13 cellular contexts compared by ENCODE assay signal in the genomic region with DNA sequence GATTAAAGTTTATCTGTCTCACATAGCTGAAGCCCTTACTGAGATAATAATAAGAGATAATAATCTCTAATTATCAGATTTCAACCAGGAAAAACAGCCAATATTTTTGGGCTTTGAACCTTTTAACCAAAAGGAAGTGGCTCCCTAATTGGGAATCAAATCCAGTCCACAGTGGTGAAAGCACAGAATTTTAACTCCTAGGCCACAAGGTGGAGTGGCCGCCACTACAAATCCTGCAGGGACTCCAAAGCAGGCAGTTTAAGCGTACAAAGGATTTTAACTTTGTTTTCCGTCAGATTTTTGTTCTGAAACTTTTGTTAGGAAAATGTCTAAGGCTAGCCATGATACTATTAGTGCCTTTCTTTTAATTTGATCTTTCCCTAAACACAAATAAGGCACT.
DNase-seq lines count a peak whose midpoint lies in the region; ATAC-seq, FAIRE-seq and TF ChIP-seq lines count a peak whose summit lies in the region.
"Had no signal": no experiment of that assay in that cellular context is flagged by ENCODE, and none has a peak within 500 bp of the region (broad histone marks: within the 10 kb centered on the region; RNA-seq: fewer than 3 reads in every experiment).

No MANE protein-coding gene starts in this region.

- no peak overlapping the region for H3K9ac ChIP-seq in HCT116 (ENCODE audit: low read length)

- H3K36me3 ChIP-seq in HCT116 (ENCODE audit: control insufficient read depth in 1 of 2, insufficient read depth in 2 of 2, low read length in 2 of 2), result no peaks in the 10 kb centered on the region
- H3K36me3 ChIP-seq in CD8-positive, alpha-beta memory T cell (ENCODE audit: insufficient read depth, low read length), result no peaks in the 10 kb centered on the region
- H3K36me3 ChIP-seq: lower lobe of right lung had no signal

- peaks cover 0 to 1% of the 10 kb centered on the region in 2 donors for H3K27me3 Mint-ChIP-seq in CD8-positive, alpha-beta memory T cell
- H3K27me3 Mint-ChIP-seq: activated T-helper 17 cell treated with anti-CD3 and anti-CD28 coated beads, Interleukin-2, amount 50 U/mL, for 72 hours had no signal

- no peaks in the 10 kb centered on the region for H3K9me3 Mint-ChIP-seq in CD8-positive, alpha-beta memory T cell
- H3K9me3 Mint-ChIP-seq: activated T-helper 17 cell treated with anti-CD3 and anti-CD28 coated beads, Interleukin-2, amount 50 U/mL, for 72 hours had no signal

- TF ChIP-seq POLR2A in HCT116 (IDR thresholded peaks at IDR 0.05; ENCODE audit: borderline replicate concordance, extremely low read depth, insufficient read depth, insufficient read length), result no peak

- no peaks in the 10 kb centered on the region for H3K36me3 Mint-ChIP-seq in CD8-positive, alpha-beta memory T cell

- RAD21 ChIA-PET in HCT116 (lab: Charles Lee; ENCODE audit: low non-redundant PET in 1 of 2, low total read pairs in 2 of 2, uncharacterized antibody in 2 of 2, unreplicated experiment in 2 of 2), result no interaction called here

- H3K4me1 Mint-ChIP-seq in CD8-positive, alpha-beta memory T cell, result no peaks in the 10 kb centered on the region
- H3K4me1 Mint-ChIP-seq: activated T-helper 17 cell treated with anti-CD3 and anti-CD28 coated beads, Interleukin-2, amount 50 U/mL, for 72 hours had no signal

- H3K27me3 ChIP-seq in HCT116 (ENCODE audit: insufficient read depth, low read length), result no peaks in the 10 kb centered on the region
- no peaks in the 10 kb centered on the region for H3K27me3 ChIP-seq in CD8-positive, alpha-beta memory T cell (ENCODE audit: insufficient read depth, low read length, poor library complexity, severe bottlenecking)

- H2AFZ ChIP-seq in HCT116 (ENCODE audit: low read depth, low read length, poor library complexity, severe bottlenecking), result peak overlapping the region; percentile 48

- ATAC-seq in HCT116 (peak; percentile 73), GM18517 (IDR thresholded peaks at IDR 0.05; ENCODE audit: unreplicated experiment) (no peak)
- ATAC-seq: activated T-helper 17 cell treated with anti-CD3 and anti-CD28 coated beads, Interleukin-2, amount 50 U/mL, for 72 hours; lower lobe of right lung had no signal

- H3K4me3 ChIP-seq in HCT116 (replicated peaks in 1 of 2; ENCODE audit: low read depth in 1 of 2, low read length in 2 of 2), result no peak overlapping the region
- H3K4me3 ChIP-seq in CD8-positive, alpha-beta memory T cell (ENCODE audit: low read length), result no peak overlapping the region
- H3K4me3 ChIP-seq: lower lobe of right lung had no signal

- CTCF ChIA-PET in HCT116 (lab: Charles Lee), result no interaction called here
- CTCF ChIA-PET in CD8-positive, alpha-beta memory T cell (lab: Charles Lee), result no interaction called here

- no peaks in the 10 kb centered on the region for H3K9me2 ChIP-seq in HCT116 (ENCODE audit: insufficient read depth)

- peak; percentile 58 for TF ChIP-seq RAD21 in HCT116 (IDR thresholded peaks at IDR 0.05; ENCODE audit: low read depth)

- no peak overlapping the region for H3K27ac ChIP-seq in HCT116 (ENCODE audit: low read depth, low read length)
- no peak overlapping the region for H3K27ac ChIP-seq in CD8-positive, alpha-beta memory T cell (ENCODE audit: low read depth, low read length)
- H3K27ac ChIP-seq: lower lobe of right lung had no signal

- no peak overlapping the region for H3K4me2 ChIP-seq in HCT116 (ENCODE audit: low read length)

- H3K4me3 Mint-ChIP-seq in CD8-positive, alpha-beta memory T cell, result no peak overlapping the region
- H3K4me3 Mint-ChIP-seq: activated T-helper 17 cell treated with anti-CD3 and anti-CD28 coated beads, Interleukin-2, amount 50 U/mL, for 72 hours had no signal

- no TSS peak for BruUV-seq in HCT116 (replicated peaks; lab: Mats Ljungman, UMichigan)

- intact Hi-C loops in HCT116 (cut with micrococcal nuclease), result loop anchor here (2.0 kb wide), 1 partner anchor 326 kb away; no protein-coding TSS in a partner anchor

- no peaks in the 10 kb centered on the region; a peak in 1 of 4 replicates for H3K4me1 ChIP-seq in HCT116 (ENCODE audit: control insufficient read depth in 1 of 2, insufficient read depth in 2 of 2, low read length in 2 of 2)
- no peaks in the 10 kb centered on the region for H3K4me1 ChIP-seq in CD8-positive, alpha-beta memory T cell (ENCODE audit: insufficient read depth, low read length)
- H3K4me1 ChIP-seq: lower lobe of right lung had no signal

- H3K79me2 ChIP-seq in HCT116 (ENCODE audit: insufficient read depth, low read length), result no peaks in the 10 kb centered on the region

- POLR2A ChIA-PET in HCT116 (lab: Charles Lee), result no interaction called here
- POLR2A ChIA-PET in CD8-positive, alpha-beta memory T cell (lab: Charles Lee), result no interaction called here

- DNase-seq in AG20443 (ENCODE audit: low spot score), result peak; percentile 53
- DNase-seq in HCT116 (ENCODE audit: low read depth, low spot score), result no peak
- DNase-seq in iPS-NIHi7 (ENCODE audit: extremely low spot score), result peak; percentile 42
- no peak for DNase-seq in NCI-H345 treated with DMSO at 0.1 percent for 48 hours (lab: John Stamatoyannopoulos, UW; ENCODE audit: unreplicated experiment)
- no peak for DNase-seq in mesenteric fat pad (ENCODE audit: low spot score)
- no peak for DNase-seq in CD8-positive, alpha-beta memory T cell
- DNase-seq: effector CD4-positive, alpha-beta T cell; lower lobe of right lung; NCI-H1930; stimulated activated CD4-positive, alpha-beta T cell treated with anti-CD3 and anti-CD28 coated beads, Interleukin-12 subunit alpha, Interleukin-12 subunit beta, amount 100 ng/mL, for 4 hours had no signal

- H4K20me1 ChIP-seq in HCT116 (ENCODE audit: insufficient read depth), result no peaks in the 10 kb centered on the region

- peak; percentile 31 to 47 (median 33); a peak in 4 of 6 replicates for TF ChIP-seq CTCF in HCT116 (IDR thresholded peaks at IDR 0.05 in 2 of 3, conservative IDR thresholded peaks at IDR 0.05 in 1 of 3; ENCODE audit: borderline replicate concordance in 1 of 3, insufficient read depth in 1 of 3, low read depth in 2 of 3, low read length in 2 of 3)

- H3K27ac Mint-ChIP-seq in CD8-positive, alpha-beta memory T cell, result no peak overlapping the region
- H3K27ac Mint-ChIP-seq: activated T-helper 17 cell treated with anti-CD3 and anti-CD28 coated beads, Interleukin-2, amount 50 U/mL, for 72 hours had no signal

- FAIRE-seq in TTC549 (lab: Jason Lieb, UNC), result peak; percentile 81

- H3K9me3 ChIP-seq in HCT116 (ENCODE audit: control insufficient read depth in 1 of 2, insufficient read depth in 1 of 2, low read depth in 1 of 2, low read length in 2 of 2), result no peaks in the 10 kb centered on the region
- no peaks in the 10 kb centered on the region for H3K9me3 ChIP-seq in CD8-positive, alpha-beta memory T cell (ENCODE audit: low read length)
- H3K9me3 ChIP-seq: lower lobe of right lung had no signal

TF ChIP-seq in HCT116, 20 proteins besides CTCF, POLR2A, EP300 and RAD21:
- TF ChIP-seq CBX3 (IDR thresholded peaks at IDR 0.05; ENCODE audit: low read depth) (no peak), SRF (IDR thresholded peaks at IDR 0.05; ENCODE audit: low read depth) (0 out of 2 replicates have a peak, but pooled peaks have one; percentile 26)

Comparison
In these comparisons a context has a peak if more than half of its experiments do, and no peak if none do; other contexts are left out.
1. DNase-seq: peak in AG20443 (single experiment) and iPS-NIHi7 (single experiment); none in HCT116 (single experiment), NCI-H345 treated with DMSO at 0.1 percent for 48 hours (single experiment), mesenteric fat pad (single experiment) and CD8-positive, alpha-beta memory T cell (0 of 5).